ENCODE assay signal across 8 cellular contexts in the genomic region with DNA sequence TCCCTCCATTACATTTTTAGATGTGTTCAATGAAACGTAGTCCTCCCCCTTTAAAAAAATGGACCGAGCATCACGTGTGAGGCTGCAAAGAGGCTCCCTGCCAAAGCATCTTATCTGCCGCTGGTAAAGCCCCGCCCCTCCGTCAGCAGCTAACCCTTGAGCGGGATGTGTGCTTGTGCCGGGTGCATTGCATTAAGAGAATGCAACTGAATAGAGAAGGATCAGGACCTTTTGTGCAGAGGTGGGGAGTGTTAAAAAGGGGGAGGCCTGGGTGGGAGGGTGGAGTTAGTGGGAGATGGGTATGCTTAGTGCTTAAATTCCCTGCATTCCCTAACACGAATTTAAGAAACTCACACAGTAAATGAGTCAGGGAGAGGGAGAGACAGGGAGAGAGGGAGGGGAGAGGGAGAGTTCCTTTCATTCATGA.
DNase-seq lines count a peak whose midpoint lies in the region; ATAC-seq and TF ChIP-seq lines count a peak whose summit lies in the region.

No MANE protein-coding gene starts in this region.

- intact Hi-C loops in heart right ventricle (cut with DNase I), result loop anchor here in 2 of 10 donors (10.0 kb wide), 2 partner anchors 66 to 124 kb away; a partner anchor contains a TSS

- no peaks in the 10 kb centered on the region for H3K36me3 ChIP-seq in HUES64 (ENCODE audit: insufficient read depth, low read length)
- H3K36me3 ChIP-seq in heart right ventricle, result no peaks in the 10 kb centered on the region

- H3K4me3 ChIP-seq in HUES64 (ENCODE audit: low read length) (peak overlapping the region; percentile 5; the same call in 1 of the 2 replicates), heart right ventricle (no peak overlapping the region)

- DNase-seq in COLO668 (lab: John Stamatoyannopoulos, UW; ENCODE audit: unreplicated experiment), result peak; percentile 18
- peak; percentile 36 to 60 for DNase-seq in SHP77 (lab: John Stamatoyannopoulos, UW)
- DNase-seq in activated naive CD4-positive, alpha-beta T cell treated with anti-CD3 and anti-CD28 coated beads, Interleukin-2, amount 50 U/mL, for 16 hours, result peak; percentile 48
- DNase-seq in heart right ventricle, result peak; percentile 63 to 72
- peak; percentile 82 for DNase-seq in renal cortical epithelial cell (ENCODE audit: low read depth)
- no peak for DNase-seq in AML-193 (lab: John Stamatoyannopoulos, UW)

- TF ChIP-seq CTCF in heart right ventricle (IDR thresholded peaks at IDR 0.05), result no peak

- H3K9me3 ChIP-seq in HUES64 (ENCODE audit: insufficient read depth, low read depth, low read length) (no peaks in the 10 kb centered on the region), heart right ventricle (no peaks in the 10 kb centered on the region)

- H3K27ac ChIP-seq in HUES64 (ENCODE audit: low read depth, low read length) (peak overlapping the region; percentile 78; the same call in 1 of the 2 replicates), heart right ventricle (no peak overlapping the region)

- H3K4me1 ChIP-seq in HUES64 (ENCODE audit: insufficient read depth, low read length) (peaks cover 62% of the 10 kb centered on the region), heart right ventricle (peaks cover 0 to 34% (median 19%) of the 10 kb centered on the region in 9 donors)

- H3K27me3 ChIP-seq in HUES64 (ENCODE audit: insufficient read depth, low read length), result no peaks in the 10 kb centered on the region
- H3K27me3 ChIP-seq in heart right ventricle, result peaks cover 0 to 37% (median 0%) of the 10 kb centered on the region in 7 donors

- 1% methylated on average over 8 of the region's 9 CpGs for WGBS in HUES64
- 0% methylated on average over 9 of the region's 9 CpGs for WGBS in heart right ventricle, 2 donors

- ATAC-seq in GM19467 (IDR thresholded peaks at IDR 0.05; ENCODE audit: unreplicated experiment) (peak; percentile 80), heart right ventricle (peak; percentile 65 to 95 (median 92))

- no peak overlapping the region for H3K9ac ChIP-seq in HUES64 (ENCODE audit: low read depth, low read length)

Comparison
In these comparisons a context has a peak if more than half of its experiments do, and no peak if none do; other contexts are left out.
1. DNase-seq: peak in COLO668 (single experiment), SHP77 (2 of 2), activated naive CD4-positive, alpha-beta T cell treated with anti-CD3 and anti-CD28 coated beads, Interleukin-2, amount 50 U/mL, for 16 hours (single experiment), heart right ventricle (2 of 2) and renal cortical epithelial cell (single experiment); none in AML-193 (0 of 2).